15 cellular contexts compared by ENCODE assay signal in the genomic region with DNA sequence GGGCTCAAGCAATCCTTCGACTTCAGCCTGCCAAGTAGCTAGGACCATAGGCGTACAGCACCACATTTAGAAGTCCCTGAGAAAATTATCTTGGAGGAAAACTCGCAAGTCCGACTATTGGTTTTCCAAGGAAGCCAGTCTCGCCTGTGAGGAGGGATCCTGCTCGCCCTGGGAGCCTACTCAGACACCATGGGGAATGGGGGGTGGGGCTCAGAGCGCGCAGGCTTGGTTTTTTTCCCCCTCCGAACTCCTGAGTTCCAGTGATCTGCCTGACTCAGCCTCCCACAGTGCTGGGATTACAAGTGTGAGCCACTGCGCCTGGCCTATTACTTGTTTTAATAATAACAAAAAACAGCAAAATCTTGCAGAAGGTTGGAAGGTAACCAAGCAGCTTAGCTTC.
DNase-seq lines count a peak whose midpoint lies in the region; ATAC-seq and TF ChIP-seq lines count a peak whose summit lies in the region.
"Had no signal": no experiment of that assay in that cellular context is flagged by ENCODE, and none has a peak within 500 bp of the region (broad histone marks: within the 10 kb centered on the region; RNA-seq: fewer than 3 reads in every experiment).

No MANE protein-coding gene starts in this region.

- TF ChIP-seq POLR2A in GM18505 (IDR thresholded peaks at IDR 0.05; ENCODE audit: borderline replicate concordance, extremely low read depth, insufficient read depth, insufficient read length): no peak

- ATAC-seq in HG03520 (IDR thresholded peaks at IDR 0.05; ENCODE audit: unreplicated experiment) (no peak), GM18505 (IDR thresholded peaks at IDR 0.05; ENCODE audit: unreplicated experiment) (no peak)

- H3K23ac ChIP-seq in mesendoderm (ENCODE audit: low read length): no peak overlapping the region

- BruUV-seq in OCI-LY7 (replicated peaks; lab: Mats Ljungman, UMichigan): no TSS peak

- no peak for TF ChIP-seq CTCF in OCI-LY7 (conservative IDR thresholded peaks at IDR 0.05; ENCODE audit: low read length)

- H3K36me3 Mint-ChIP-seq in activated naive CD8-positive, alpha-beta T cell: no peaks in the 10 kb centered on the region

- H3K4me3 Mint-ChIP-seq in activated naive CD8-positive, alpha-beta T cell: peak overlapping the region; percentile 84

- peak overlapping the region; percentile 78; the same call in 1 of the 2 replicates for H3K4me3 ChIP-seq in BLaER1
- no peak overlapping the region for H3K4me3 ChIP-seq in mesendoderm (ENCODE audit: low read length)
- H3K4me3 ChIP-seq in OCI-LY7 (ENCODE audit: low read depth, low read length, poor library complexity, severe bottlenecking): no peak overlapping the region
- H3K4me3 ChIP-seq: cardiac muscle cell had no signal

- peaks cover 9% of the 10 kb centered on the region; the same call in 1 of the 2 replicates for H3K36me3 ChIP-seq in BLaER1
- H3K36me3 ChIP-seq in mesendoderm (ENCODE audit: control insufficient read depth, insufficient read depth, low read length): no peaks in the 10 kb centered on the region
- H3K36me3 ChIP-seq in OCI-LY7 (ENCODE audit: insufficient read depth, low read length): no peaks in the 10 kb centered on the region
- H3K36me3 ChIP-seq: cardiac muscle cell had no signal

- H3K4me1 ChIP-seq in BLaER1 (peaks cover 41% of the 10 kb centered on the region), mesendoderm (ENCODE audit: control insufficient read depth, low read depth, low read length) (no peaks in the 10 kb centered on the region), OCI-LY7 (ENCODE audit: insufficient read depth, low read length, poor library complexity, severe bottlenecking) (peaks cover 18% of the 10 kb centered on the region)

- peaks cover 27% of the 10 kb centered on the region for H3K4me1 Mint-ChIP-seq in activated naive CD8-positive, alpha-beta T cell (ENCODE audit: low read depth)

- H3K79me2 ChIP-seq in mesendoderm (ENCODE audit: control insufficient read depth, insufficient read depth, low read length): no peaks in the 10 kb centered on the region
- no peaks in the 10 kb centered on the region for H3K79me2 ChIP-seq in OCI-LY7 (ENCODE audit: insufficient read depth, low read depth, low read length)

- no peak overlapping the region for H3K4ac ChIP-seq in mesendoderm (ENCODE audit: low read depth, low read length)

- H2BK15ac ChIP-seq in mesendoderm (replicated peaks; ENCODE audit: low read depth): no peak overlapping the region

- no CpG with 5 or more reads among the region's 10 CpGs for WGBS in mesendoderm (ENCODE audit: extremely low coverage, insufficient coverage, low lambda C conversion rate)

- H3K4me2 ChIP-seq in BLaER1 (peak overlapping the region; percentile 87), mesendoderm (ENCODE audit: low read length) (no peak overlapping the region), OCI-LY7 (ENCODE audit: low read length) (no peak overlapping the region)

- no peak overlapping the region for H3K18ac ChIP-seq in mesendoderm (ENCODE audit: low read length)

- POLR2A ChIA-PET in OCI-LY7 (lab: Charles Lee): interaction anchor here (0.6 to 1.0 kb wide), 2 partner anchors 70 to 411 kb away, joined by 3 to 4 read pairs; no protein-coding TSS in a partner anchor

- H3K79me1 ChIP-seq in mesendoderm (ENCODE audit: low read length): no peaks in the 10 kb centered on the region

- H4K5ac ChIP-seq in mesendoderm (ENCODE audit: low read length): no peak overlapping the region

- H3K56ac ChIP-seq in mesendoderm (ENCODE audit: low read length): peak overlapping the region; percentile 60

- no peaks in the 10 kb centered on the region for H3K27me3 Mint-ChIP-seq in activated naive CD8-positive, alpha-beta T cell

- no peaks in the 10 kb centered on the region for H3K9me2 ChIP-seq in OCI-LY7 (ENCODE audit: insufficient read depth, low read length)

- no peak overlapping the region for H3K27ac Mint-ChIP-seq in activated naive CD8-positive, alpha-beta T cell

- no peak overlapping the region for H2BK5ac ChIP-seq in mesendoderm (ENCODE audit: low read length)

- H4K20me1 ChIP-seq in BLaER1 (no peaks in the 10 kb centered on the region), OCI-LY7 (ENCODE audit: insufficient read depth, low read length) (no peaks in the 10 kb centered on the region)

- H2BK120ac ChIP-seq in mesendoderm (ENCODE audit: low read depth, low read length): no peak overlapping the region

- H4K8ac ChIP-seq in mesendoderm (ENCODE audit: low read depth, low read length): no peak overlapping the region

- no peaks in the 10 kb centered on the region for H3K27me3 ChIP-seq in BLaER1
- peaks cover 3% of the 10 kb centered on the region for H3K27me3 ChIP-seq in mesendoderm (ENCODE audit: insufficient read depth, low read length, poor library complexity)
- H3K27me3 ChIP-seq: cardiac muscle cell had no signal

- H3K9me3 ChIP-seq in BLaER1 (no peaks in the 10 kb centered on the region), OCI-LY7 (ENCODE audit: low read length) (no peaks in the 10 kb centered on the region)

- CTCF ChIA-PET in OCI-LY7 (lab: Charles Lee; ENCODE audit: unreplicated experiment): no interaction called here

- H3K9ac ChIP-seq in BLaER1: peak overlapping the region; percentile 96; the same call in 1 of the 2 replicates
- H3K9ac ChIP-seq in mesendoderm (ENCODE audit: low read length): peak overlapping the region; percentile 4

- H3K9me3 Mint-ChIP-seq in activated naive CD8-positive, alpha-beta T cell (ENCODE audit: low read depth): no peaks in the 10 kb centered on the region

- no peak overlapping the region for H2AFZ ChIP-seq in OCI-LY7 (ENCODE audit: low read length)

- DNase-seq in ELF-1 (ENCODE audit: low read depth, low spot score) (peak; percentile 61), mesendoderm (no peak), activated gamma-delta T cell treated with Interleukin-2 at 50 U/mL for 16 hours (no peak), OCI-LY7 (ENCODE audit: low spot score) (no peak)
- DNase-seq: AML-193; DMS79 treated with DMSO at 0.1 percent for 48 hours; foreskin fibroblast; NCI-H146; NCI-H446; stimulated activated CD4-positive, alpha-beta T cell treated with anti-CD3 and anti-CD28 coated beads, Interleukin-4, amount 100 ng/mL, for 24 hours had no signal

- H3K27ac ChIP-seq in BLaER1 (peak overlapping the region; percentile 96; the same call in 1 of the 2 replicates), mesendoderm (ENCODE audit: low read depth, low read length) (no peak overlapping the region), OCI-LY7 (ENCODE audit: low read depth, low read length, poor library complexity, severe bottlenecking) (no peak overlapping the region)
- H3K27ac ChIP-seq: cardiac muscle cell had no signal

- intact Hi-C loops in OCI-LY7 (cut with micrococcal nuclease; ENCODE audit: unreplicated experiment): no loop called here

- no peak overlapping the region for H2AK5ac ChIP-seq in mesendoderm (ENCODE audit: low read length)
